ENCODE assay signal across 8 cellular contexts in genomic region chr6:85641916-85642773, GRCh38.
DNase-seq lines count a peak whose midpoint lies in the region; ATAC-seq lines count a peak whose summit lies in the region.

No MANE protein-coding gene starts in this region.

- H3K4me3 Mint-ChIP-seq in central memory CD8-positive, alpha-beta T cell: peak overlapping the region; percentile 85

- peak overlapping the region; percentile 98 for H3K27ac Mint-ChIP-seq in central memory CD8-positive, alpha-beta T cell (ENCODE audit: low read depth)

- no peak for ATAC-seq in central memory CD8-positive, alpha-beta T cell (replicated peaks; ENCODE audit: extremely low read depth, poor library complexity, severe bottlenecking)
- ATAC-seq in GM18519 (IDR thresholded peaks at IDR 0.05; ENCODE audit: low FRiP score, unreplicated experiment) (no peak), GM21619 (IDR thresholded peaks at IDR 0.05; ENCODE audit: unreplicated experiment) (no peak)

- H3K27me3 Mint-ChIP-seq in central memory CD8-positive, alpha-beta T cell: no peaks in the 10 kb centered on the region

- H3K36me3 Mint-ChIP-seq in central memory CD8-positive, alpha-beta T cell (ENCODE audit: insufficient read depth): peaks cover 52% of the 10 kb centered on the region

- H3K9me3 Mint-ChIP-seq in central memory CD8-positive, alpha-beta T cell: no peaks in the 10 kb centered on the region

- H3K4me1 Mint-ChIP-seq in central memory CD8-positive, alpha-beta T cell: peaks cover 53% of the 10 kb centered on the region

- DNase-seq in GM03348 (ENCODE audit: low spot score): peak; percentile 66
- DNase-seq in NCI-H1092 treated with DMSO at 0.1 percent for 48 hours (lab: John Stamatoyannopoulos, UW): peak; percentile 11
- DNase-seq in activated CD4-positive, alpha-beta T cell treated with anti-CD3 and anti-CD28 coated beads for 1 hour: peak; percentile 29
- DNase-seq in central memory CD8-positive, alpha-beta T cell (ENCODE audit: low spot score in 2 of 2): peak; percentile 25 to 28
- peak; percentile 49 for DNase-seq in kidney tubule cell (ENCODE audit: low spot score)
- DNase-seq in stimulated activated CD4-positive, alpha-beta T cell treated with anti-CD3 and anti-CD28 coated beads, Interleukin-1b, Interleukin-23, amount 100 ng/mL, for 1 hour (ENCODE audit: low read depth in 2 of 2): peak; percentile 4 to 37

Comparison
In these comparisons a context has a peak if more than half of its experiments do, and no peak if none do; other contexts are left out.
1. DNase-seq: peak in every context shown above with its lines; median percentile 66 in GM03348; 49 in kidney tubule cell; 29 in activated CD4-positive, alpha-beta T cell treated with anti-CD3 and anti-CD28 coated beads for 1 hour; 26 in central memory CD8-positive, alpha-beta T cell; 20 in stimulated activated CD4-positive, alpha-beta T cell treated with anti-CD3 and anti-CD28 coated beads, Interleukin-1b, Interleukin-23, amount 100 ng/mL, for 1 hour; 11 in NCI-H1092 treated with DMSO at 0.1 percent for 48 hours.